18 cellular contexts compared by ENCODE assay signal in the genomic region with DNA sequence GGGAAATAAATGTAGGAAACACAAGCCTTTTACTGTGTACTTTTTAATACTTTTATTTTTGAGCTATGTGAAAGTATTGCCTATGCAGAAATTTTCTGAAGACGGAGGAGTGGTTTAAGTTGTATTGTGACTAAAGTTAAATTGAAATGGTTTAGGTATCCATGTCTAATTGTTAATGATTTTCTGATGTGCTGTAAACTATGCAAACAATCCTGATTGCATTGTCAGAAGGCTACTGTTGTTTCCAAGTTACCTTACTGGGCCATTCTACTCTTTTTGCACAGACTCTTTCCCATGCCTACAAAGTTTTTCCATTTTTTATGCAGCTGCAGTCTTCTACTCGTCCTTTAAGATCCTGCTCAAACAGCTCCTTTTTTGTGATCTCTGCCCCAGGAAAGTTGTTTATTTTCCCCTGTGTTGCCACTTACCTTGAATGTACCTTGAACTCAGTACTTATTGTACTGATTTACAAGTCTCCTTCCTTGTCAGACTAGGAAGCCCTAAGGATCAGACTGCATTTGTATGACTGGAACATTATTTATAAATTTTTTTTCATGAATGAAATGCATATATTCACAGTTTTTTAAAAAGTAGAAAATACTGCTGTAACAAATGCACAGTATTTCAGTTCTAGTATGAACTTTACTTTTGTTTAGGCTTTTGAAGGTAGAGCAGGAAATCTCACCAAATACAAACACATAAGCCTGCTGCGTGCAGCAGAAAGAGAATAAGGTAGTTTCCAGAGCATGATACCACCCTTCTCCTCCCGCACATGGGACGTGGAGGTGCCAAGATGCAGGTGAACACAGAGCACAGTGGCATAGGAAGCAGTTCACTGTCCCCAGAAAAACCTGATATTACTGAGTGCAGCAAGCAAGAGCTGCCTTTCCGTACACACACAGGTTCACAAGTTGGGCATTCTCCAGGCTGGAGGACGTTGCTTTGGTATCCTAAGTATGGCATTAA.
"Had no signal": no experiment of that assay in that cellular context is flagged by ENCODE, and none has a peak within 500 bp of the region (broad histone marks: within the 10 kb centered on the region; RNA-seq: fewer than 3 reads in every experiment).

No MANE protein-coding gene starts in this region.

- H3K27ac Mint-ChIP-seq: memory B cell, mesothelial cell of epicardium, naive B cell had no signal

- H3K9me3 Mint-ChIP-seq: memory B cell, mesothelial cell of epicardium, naive B cell, nephron had no signal

- H3K4me3 ChIP-seq: left ventricle myocardium inferior, lower lobe of right lung, psoas muscle, stomach, thoracic aorta had no signal

- H3K4me1 ChIP-seq: left ventricle myocardium inferior, lower lobe of right lung, psoas muscle, stomach had no signal

- H3K36me3 Mint-ChIP-seq: memory B cell, mesothelial cell of epicardium, naive B cell had no signal

- H3K4me1 Mint-ChIP-seq: memory B cell, mesothelial cell of epicardium, naive B cell, nephron had no signal

- H3K4me3 Mint-ChIP-seq: memory B cell, mesothelial cell of epicardium, naive B cell, nephron had no signal

- DNase-seq: effector CD8-positive, alpha-beta T cell; foreskin melanocyte; head of caudate nucleus; hippocampal formation; left ventricle myocardium inferior; lower lobe of right lung; naive B cell; psoas muscle; retina; stimulated activated CD4-positive, alpha-beta T cell treated with anti-CD3 and anti-CD28 coated beads, Interleukin-2, amount 100 ng/mL, for 24 hours; stimulated activated naive CD4-positive, alpha-beta T cell; stomach; substantia nigra; trophoblast cell had no signal

- H3K9me3 ChIP-seq: left ventricle myocardium inferior, lower lobe of right lung, psoas muscle, stomach, thoracic aorta had no signal

- H3K27ac ChIP-seq: left ventricle myocardium inferior, lower lobe of right lung, psoas muscle, stomach, thoracic aorta had no signal

- H3K36me3 ChIP-seq: left ventricle myocardium inferior, lower lobe of right lung, stomach, thoracic aorta had no signal
